8 cellular contexts compared by ENCODE assay signal in the genomic region with DNA sequence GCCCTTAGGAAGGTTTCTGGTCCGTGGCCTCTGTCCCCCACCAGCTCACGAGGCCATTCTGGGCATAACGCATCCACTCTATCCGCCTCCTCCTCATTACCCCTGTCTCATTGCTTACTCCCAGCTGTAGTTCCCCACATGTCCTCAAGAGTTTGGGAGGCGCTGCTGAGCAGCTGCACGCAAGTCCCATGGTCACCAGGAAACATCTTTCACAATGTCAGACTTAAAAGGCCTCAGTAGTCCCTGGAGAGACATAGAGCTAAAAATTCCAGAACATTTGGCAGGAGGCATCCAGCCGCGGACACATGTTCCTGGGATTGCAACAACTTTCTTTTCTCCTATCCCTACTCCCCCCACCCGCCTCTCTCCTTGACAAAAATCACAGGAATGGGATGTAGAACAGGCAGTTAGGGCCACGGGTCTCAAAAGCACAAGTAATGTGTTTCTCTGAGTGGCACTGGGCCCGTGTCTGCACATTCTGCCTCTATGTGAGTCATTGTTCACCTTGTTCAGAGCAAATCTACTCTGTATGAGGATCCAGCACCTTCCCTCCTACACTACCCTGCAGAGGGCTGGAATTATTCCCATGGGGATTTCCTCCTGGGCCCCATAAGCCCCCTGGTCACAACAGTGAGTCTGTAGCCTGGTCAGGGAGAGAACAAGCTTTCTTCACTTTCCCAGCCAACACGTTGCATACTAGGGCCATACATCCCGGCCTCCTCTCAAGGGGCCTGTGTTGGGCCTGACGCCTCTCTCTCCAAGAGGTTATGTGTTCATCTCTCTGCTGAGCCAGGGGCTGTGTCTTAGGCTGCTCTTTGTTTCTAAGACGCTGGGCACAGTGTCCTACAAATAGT.
A peak's percentile ranks its signal among the peaks of the same experiment; 100 is the strongest.
DNase-seq lines count a peak whose midpoint lies in the region; ATAC-seq lines count a peak whose summit lies in the region.

No MANE protein-coding gene starts in this region.

- H3K27me3 ChIP-seq in BLaER1 (no peaks in the 10 kb centered on the region), HAP-1 (ENCODE audit: low read depth) (no peaks in the 10 kb centered on the region)

- ATAC-seq in GM18520 (IDR thresholded peaks at IDR 0.05; ENCODE audit: unreplicated experiment) (no peak), HG02571 (IDR thresholded peaks at IDR 0.05; ENCODE audit: unreplicated experiment) (no peak)

- DNase-seq in HAP-1 (ENCODE audit: low spot score in 2 of 2) (peak; percentile 66 to 86), SKM-1 treated with dmso at 0.1 percent for 144 hours (lab: John Stamatoyannopoulos, UW; ENCODE audit: unreplicated experiment) (peak; percentile 67), amniotic epithelial cell (ENCODE audit: low read depth) (peak; percentile 63), hepatic stellate cell (ENCODE audit: low spot score) (peak; percentile 82), skeletal muscle cell (ENCODE audit: low read depth) (peak; percentile 85)

- no peak overlapping the region for H3K27ac ChIP-seq in BLaER1

- no peak overlapping the region for H3K9ac ChIP-seq in BLaER1

- in situ Hi-C loops in HAP-1 (cut with MboI; ENCODE audit: low sequenced_read_pairs), result loop anchor here (10.0 kb wide), 1 partner anchor 205 kb away; the partner anchor contains the start of gene LCLAT1

- H3K4me3 ChIP-seq in BLaER1 (no peak overlapping the region), HAP-1 (no peak overlapping the region), skeletal muscle cell (ENCODE audit: low read depth, low read length) (no peak overlapping the region)

- peaks cover 54% of the 10 kb centered on the region for H4K20me1 ChIP-seq in BLaER1

- H3K4me2 ChIP-seq in BLaER1, result peak overlapping the region; percentile 47

- peaks cover 91% of the 10 kb centered on the region for H3K36me3 ChIP-seq in BLaER1
- H3K36me3 ChIP-seq in HAP-1 (replicated peaks), result peaks cover 69% of the 10 kb centered on the region

- H3K4me1 ChIP-seq in BLaER1 (peaks cover 37% of the 10 kb centered on the region), HAP-1 (no peaks in the 10 kb centered on the region; the same call in 1 of the 2 replicates)

- 0 out of 2 replicates have a peak, but pooled peaks cover 7% of the 10 kb centered on the region for H3K9me3 ChIP-seq in BLaER1
- no peaks in the 10 kb centered on the region for H3K9me3 ChIP-seq in HAP-1
